22 cellular contexts compared by ENCODE assay signal in genomic region chr1:198435044-198435443, GRCh38.
"Had no signal": no experiment of that assay in that cellular context is flagged by ENCODE, and none has a peak within 500 bp of the region (broad histone marks: within the 10 kb centered on the region; RNA-seq: fewer than 3 reads in every experiment).

No MANE protein-coding gene starts in this region.

- ATAC-seq: activated CD8-positive, alpha-beta T cell treated with anti-CD3 and anti-CD28 coated beads, Interleukin-2, amount 10 ng/mL, durations not matched to agents 7 days and 5 days had no signal

- H3K9me3 ChIP-seq: adrenal gland, Peyer's patch, SJCRH30 had no signal

- H3K27ac ChIP-seq: adrenal gland, Peyer's patch, RWPE1, SJCRH30 had no signal

- H3K4me3 ChIP-seq: adrenal gland, Peyer's patch, SJCRH30 had no signal

- H3K36me3 ChIP-seq: adrenal gland, Peyer's patch, SJCRH30 had no signal

- DNase-seq: activated CD4-positive, alpha-beta T cell treated with anti-CD3 and anti-CD28 coated beads for 48 hours; activated CD4-positive, alpha-beta T cell treated with anti-CD3 and anti-CD28 coated beads, Interleukin-2, amount 50 U/mL, for 4 hours; activated CD4-positive, CD25-positive, alpha-beta regulatory T cell treated with anti-CD3 and anti-CD28 coated beads, Interleukin-2, amount 50 U/mL, for 72 hours; activated CD8-positive, alpha-beta memory T cell treated with anti-CD3 and anti-CD28 coated beads, Interleukin-2, amount 50 U/mL, for 48 hours; activated CD8-positive, alpha-beta T cell treated with anti-CD3 and anti-CD28 coated beads, Interleukin-2, amount 10 ng/mL, durations not matched to agents 7 days and 5 days; activated naive CD4-positive, alpha-beta T cell treated with anti-CD3 and anti-CD28 coated beads, Interleukin-2, amount 50 U/mL, for 16 hours; activated naive CD8-positive, alpha-beta T cell treated with anti-CD3 and anti-CD28 coated beads, Interleukin-2, amount 10 ng/mL, durations not matched to agents 7 days and 5 days; activated T-cell treated with anti-CD3 and anti-CD28 coated beads, Interleukin-2, amount 50 U/mL, for 1 hour; adrenal gland; anterior cingulate cortex; caudate nucleus; Karpas-422; MM.1S; NCI-H1105; NCI-H1436; NCI-H1694 treated with DMSO at 0.1 percent for 48 hours; NCI-H2029 treated with DMSO at 0.1 percent for 48 hours; NCI-H510A treated with DMSO at 0.1 percent for 48 hours; Peyer's patch; Right ventricle myocardium superior; SJCRH30 had no signal

- H3K27me3 ChIP-seq: adrenal gland, Peyer's patch, SJCRH30 had no signal

- H3K4me1 ChIP-seq: adrenal gland, Peyer's patch, SJCRH30 had no signal
